14 cellular contexts compared by ENCODE assay signal in the genomic region with DNA sequence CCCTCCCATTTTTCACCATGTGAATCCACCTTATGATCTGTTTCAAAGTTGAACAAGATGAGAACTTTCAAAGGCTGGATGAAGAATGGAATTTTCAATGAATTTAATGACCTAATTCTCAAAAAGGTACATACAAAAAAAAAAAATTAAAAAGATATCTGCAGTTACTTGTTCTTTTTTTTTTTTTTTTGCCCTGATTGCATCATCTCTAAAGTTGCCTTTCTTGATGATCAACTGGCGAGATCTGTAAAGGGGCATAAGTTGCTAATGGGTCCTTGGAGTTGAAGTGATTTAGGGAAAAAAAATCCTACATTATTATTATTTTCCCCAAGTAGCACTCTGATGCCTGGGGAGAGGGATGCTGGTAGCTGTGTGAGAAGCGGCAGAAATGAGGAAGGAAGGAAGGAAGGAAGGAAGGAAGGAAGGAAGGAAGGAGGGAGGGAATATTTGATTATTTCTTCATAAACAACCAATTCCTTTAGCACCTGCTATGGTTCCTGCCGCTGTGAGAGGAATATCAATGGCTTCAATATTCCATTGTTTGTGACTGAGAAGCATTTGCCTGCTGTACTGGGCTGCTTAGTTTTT. TPM values are rescaled to one million over a fixed set of nuclear protein-coding genes. Genes with fewer than 3 reads are reported as not detected.
DNase-seq lines count a peak whose midpoint lies in the region; ATAC-seq, FAIRE-seq and TF ChIP-seq lines count a peak whose summit lies in the region.
"Had no signal": no experiment of that assay in that cellular context is flagged by ENCODE, and none has a peak within 500 bp of the region (broad histone marks: within the 10 kb centered on the region; RNA-seq: fewer than 3 reads in every experiment).

No MANE protein-coding gene starts in this region.

- DNase-seq in K562 (ENCODE audit: extremely low read depth in 1 of 4, low spot score in 3 of 4) (no peak), left lung (no peak), dedifferentiated amniotic fluid mesenchymal stem cell (ENCODE audit: extremely low spot score) (no peak), colonic mucosa (no peak), Karpas-422 (no peak)
- DNase-seq: activated CD4-positive, CD25-positive, alpha-beta regulatory T cell treated with anti-CD3 and anti-CD28 coated beads, Interleukin-2, amount 50 U/mL, for 72 hours had no signal

- H3K9ac ChIP-seq in K562 (ENCODE audit: insufficient read depth in 1 of 2, low read depth in 2 of 2, low read length in 2 of 2) (no peak overlapping the region), colonic mucosa (ENCODE audit: low read depth in 2 of 2, low read length in 2 of 2) (no peak overlapping the region), Karpas-422 (ENCODE audit: low read length) (no peak overlapping the region)
- H3K9ac ChIP-seq: SK-N-SH had no signal

- TF ChIP-seq EP300 in K562 (IDR thresholded peaks at IDR 0.05; ENCODE audit: low read length): no peak

- no peak for FAIRE-seq in K562 (lab: Jason Lieb, UNC)

- 0% methylated on average over 2 of the region's 3 CpGs for WGBS in K562 (ENCODE audit: insufficient coverage, low coverage, missing lambda C conversion rate)

- H3K4me3 ChIP-seq in HEK293 (ENCODE audit: low read depth, low read length): no peak overlapping the region
- H3K4me3 ChIP-seq in K562: no peak overlapping the region
- no peak overlapping the region for H3K4me3 ChIP-seq in left lung
- H3K4me3 ChIP-seq in colonic mucosa: no peak overlapping the region
- no peak overlapping the region for H3K4me3 ChIP-seq in Karpas-422 (ENCODE audit: low read length)

- in situ Hi-C loops in K562 (cut with MboI): loop anchor here (10.0 kb wide), 1 partner anchor 1009 kb away; no protein-coding TSS in a partner anchor

- no peaks in the 10 kb centered on the region for H3K79me2 ChIP-seq in K562 (ENCODE audit: control insufficient read depth, insufficient read depth, low read length)
- no peaks in the 10 kb centered on the region for H3K79me2 ChIP-seq in Karpas-422 (ENCODE audit: low read length)

- H2AFZ ChIP-seq in K562 (ENCODE audit: low read depth, low read length) (no peak overlapping the region), Karpas-422 (ENCODE audit: low read length) (no peak overlapping the region)

- TF ChIP-seq RAD21 in K562 (CRISPR knock-in tag; conservative IDR thresholded peaks at IDR 0.05 in 1 of 2, IDR thresholded peaks at IDR 0.05 in 1 of 2): no peak

- H3K9me2 ChIP-seq in Karpas-422 (replicated peaks; ENCODE audit: insufficient read depth, low read length): no peaks in the 10 kb centered on the region
- H3K9me2 ChIP-seq: SK-N-SH had no signal

- H3K36me3 ChIP-seq in HEK293 (ENCODE audit: control insufficient read depth in 2 of 2, insufficient read depth in 1 of 2, low read length in 2 of 2): no peaks in the 10 kb centered on the region
- no peaks in the 10 kb centered on the region for H3K36me3 ChIP-seq in K562 (ENCODE audit: control insufficient read depth, insufficient read depth, low read length)
- no peaks in the 10 kb centered on the region for H3K36me3 ChIP-seq in left lung
- no peaks in the 10 kb centered on the region for H3K36me3 ChIP-seq in colonic mucosa
- H3K36me3 ChIP-seq in Karpas-422 (ENCODE audit: insufficient read depth, low read length): no peaks in the 10 kb centered on the region

- H3K27me3 ChIP-seq in K562 (ENCODE audit: control insufficient read depth in 2 of 2, insufficient read depth in 2 of 2, low read length in 2 of 2) (no peaks in the 10 kb centered on the region), left lung (no peaks in the 10 kb centered on the region), colonic mucosa (no peaks in the 10 kb centered on the region), Karpas-422 (ENCODE audit: low read length) (no peaks in the 10 kb centered on the region)

- H3K4me2 ChIP-seq in K562 (ENCODE audit: insufficient read depth, low read length): no peak overlapping the region
- H3K4me2 ChIP-seq in Karpas-422 (ENCODE audit: low read depth, low read length, poor library complexity, severe bottlenecking): no peak overlapping the region
- H3K4me2 ChIP-seq: SK-N-SH had no signal

- TF ChIP-seq POLR2A in K562 (conservative IDR thresholded peaks at IDR 0.05): no peak

- POLR2A ChIA-PET in HEK293 (lab: Yijun Ruan, JAX): interaction anchor here (2.3 kb wide), 1 partner anchor 970 kb away, joined by 8 read pairs; a partner anchor contains a TSS
- POLR2A ChIA-PET in K562 (lab: Yijun Ruan, JAX): no interaction called here

- peaks cover 7% of the 10 kb centered on the region; the same call in 1 of the 2 replicates for H3K4me1 ChIP-seq in HEK293 (ENCODE audit: control insufficient read depth, insufficient read depth, low read length)
- no peaks in the 10 kb centered on the region for H3K4me1 ChIP-seq in K562 (replicated peaks in 1 of 2; ENCODE audit: control insufficient read depth in 2 of 2, insufficient read depth in 2 of 2, low read length in 2 of 2)
- H3K4me1 ChIP-seq in left lung: peaks cover 5 to 38% of the 10 kb centered on the region in 2 donors
- no peaks in the 10 kb centered on the region for H3K4me1 ChIP-seq in colonic mucosa
- H3K4me1 ChIP-seq in Karpas-422 (ENCODE audit: low read length): no peaks in the 10 kb centered on the region; the same call in 1 of the 2 replicates

- no peaks in the 10 kb centered on the region for H3K9me1 ChIP-seq in K562 (ENCODE audit: control insufficient read depth, insufficient read depth, low read length)

- no peaks in the 10 kb centered on the region for H3K9me3 ChIP-seq in HEK293 (ENCODE audit: control insufficient read depth, insufficient read depth, low read depth, low read length)
- no peaks in the 10 kb centered on the region for H3K9me3 ChIP-seq in K562 (replicated peaks; ENCODE audit: control insufficient read depth, insufficient read depth, low read depth, low read length)
- H3K9me3 ChIP-seq in left lung: no peaks in the 10 kb centered on the region
- no peaks in the 10 kb centered on the region for H3K9me3 ChIP-seq in colonic mucosa
- H3K9me3 ChIP-seq in Karpas-422 (ENCODE audit: low read length): no peaks in the 10 kb centered on the region
- H3K9me3 ChIP-seq: SK-N-SH had no signal

- no peak for ATAC-seq in K562
- peak; percentile 33 for ATAC-seq in left lung

- BruUV-seq in K562 (replicated peaks; lab: Mats Ljungman, UMichigan): no TSS peak

- TF ChIP-seq CTCF in HEK293 (tag by site-specific recombination; IDR thresholded peaks at IDR 0.05) (no peak), K562 (IDR thresholded peaks at IDR 0.05 in 2 of 3, conservative IDR thresholded peaks at IDR 0.05 in 1 of 3; ENCODE audit: insufficient read depth in 2 of 3, low read depth in 1 of 3, low read length in 3 of 3) (no peak), left lung (IDR thresholded peaks at IDR 0.05) (no peak), colonic mucosa (IDR thresholded peaks at IDR 0.05) (no peak)

- no peaks in the 10 kb centered on the region for H4K20me1 ChIP-seq in K562 (replicated peaks; ENCODE audit: control insufficient read depth, insufficient read depth, low read length)
- no peaks in the 10 kb centered on the region for H4K20me1 ChIP-seq in Karpas-422 (ENCODE audit: insufficient read depth, low read depth, low read length)

- intact Hi-C loops in K562 (cut with micrococcal nuclease) (loop anchor here (5.0 kb wide), 1 partner anchor 1027 kb away; no protein-coding TSS in a partner anchor), left lung (cut with DNase I) (loop anchor here in 1 of 2 donors (10.0 kb wide), 2 partner anchors 149 to 1009 kb away; no protein-coding TSS in a partner anchor), colonic mucosa (cut with DNase I) (loop anchor here (10.0 kb wide), 2 partner anchors 249 to 1009 kb away; no protein-coding TSS in a partner anchor)

- CTCF ChIA-PET in HEK293 (lab: Yijun Ruan, JAX) (interaction anchor here (0.6 to 4.8 kb wide), 22 partner anchors 13 to 1026 kb away, joined by 3 to 36 read pairs (median 4); no protein-coding TSS in a partner anchor), K562 (lab: Yijun Ruan, JAX; ENCODE audit: low intra/inter-chr PET ratio) (interaction anchor here (0.5 to 1.7 kb wide), 6 partner anchors 696 to 1763 kb away, joined by 3 to 11 read pairs (median 4); no protein-coding TSS in a partner anchor)

- no peak overlapping the region for H3K27ac ChIP-seq in HEK293 (ENCODE audit: extremely low read depth, low read depth, low read length)
- no peak overlapping the region for H3K27ac ChIP-seq in K562 (ENCODE audit: extremely low read depth, low read depth, low read length)
- peak overlapping the region; percentile 6 to 53 for H3K27ac ChIP-seq in left lung
- H3K27ac ChIP-seq in temporal lobe (ENCODE audit: low read depth, low read length): peak overlapping the region; percentile 77
- no peak overlapping the region for H3K27ac ChIP-seq in colonic mucosa
- no peak overlapping the region for H3K27ac ChIP-seq in Karpas-422 (ENCODE audit: low read length)

TF ChIP-seq in K562, 482 proteins besides CTCF, POLR2A, EP300 and RAD21 (continues in another document):
- no peak for TF ChIP-seq PHB (CRISPR knock-in tag; IDR thresholded peaks at IDR 0.05)

RNA-seq across cellular contexts. Expression of a gene that starts 48.8 kb away (rescaled TPM):
- total RNA-seq in K562 (2011; cell fraction: chromatin; rRNA removed; ENCODE audit: low replicate concordance): not detected in 2 replicates
- not detected in 2 replicates for total RNA-seq in K562 (2011; cell fraction: nucleolus; rRNA removed)
- not detected in 2 replicates for total RNA-seq in K562 (2011; cell fraction: nucleoplasm; rRNA removed)
- total RNA-seq in K562 (2014; rRNA removed) (not detected in 2 replicates), K562 (2014; rRNA removed; fragmentation: Illumina TruSeq; extraction: Trizol) (not detected in 2 replicates), K562 (2015; rRNA removed; fragmentation: Illumina TruSeq; extraction: Trizol) (0.04 and 0.07 TPM in 2 replicates), K562 (2021) (not detected in 2 replicates), left lung (1 to 10 TPM; 3.1 to 9.4 TPM), temporal lobe (0.25 TPM), colonic mucosa (1 to 10 TPM in 1 of 2 donors, under 1 TPM in 1; 0.30 to 1.4 TPM)
- polyA plus RNA-seq in K562 (2011; rRNA removed) (not detected in 2 replicates), K562 (2014; fragmentation: Illumina TruSeq; extraction: Trizol) (0.01 TPM in 1 of 2 replicates, not detected in the other), K562 (2014; fragmentation: Nextera tagmentation; extraction: Ambion mirVana) (not detected), K562 (2014; rRNA removed) (not detected in 2 replicates)
- not detected in 2 replicates for polyA plus RNA-seq in K562 (2011; cell fraction: cytosol; rRNA removed)
- not detected in 2 replicates for polyA plus RNA-seq in K562 (2011; cell fraction: nucleus; rRNA removed)
- 0.03 and 0.04 TPM in 2 replicates for polyA plus RNA-seq in K562 (2012)
- not detected in 2 replicates for polyA minus RNA-seq in K562 (2011; rRNA and poly(A)+ RNA removed)
- polyA minus RNA-seq in K562 (2011; cell fraction: cytosol; rRNA and poly(A)+ RNA removed): not detected in 2 replicates
- polyA minus RNA-seq in K562 (2011; cell fraction: nucleus; rRNA and poly(A)+ RNA removed): not detected in 2 replicates
- total RNA-seq in Karpas-422 (2014; rRNA removed; shearing (Covaris generic); ENCODE audit: low replicate concordance): 38.0 and 90.7 TPM in 2 replicates
- total RNA-seq: fibroblast of villous mesenchyme, mesothelial cell of epicardium, pulmonary artery endothelial cell had no signal
- polyA plus RNA-seq: keratinocyte, neural cell had no signal

Comparison
In these comparisons a context has a peak if more than half of its experiments do, and no peak if none do; other contexts are left out.
1. H3K27ac ChIP-seq: peak in left lung (2 of 2) and temporal lobe (single experiment); none in HEK293 (single experiment), K562 (single experiment), colonic mucosa (single experiment) and Karpas-422 (single experiment).